In genomic region chr3:181265750-181266333, GRCh38 we compare ENCODE assay signal across 8 cellular contexts.
DNase-seq lines count a peak whose midpoint lies in the region; ATAC-seq, FAIRE-seq and TF ChIP-seq lines count a peak whose summit lies in the region.

No MANE protein-coding gene starts in this region.

- H3K27me3 ChIP-seq in CD8-positive, alpha-beta memory T cell (ENCODE audit: insufficient read depth, low read length, poor library complexity, severe bottlenecking), result no peaks in the 10 kb centered on the region
- H3K27me3 ChIP-seq in upper lobe of left lung, result no peaks in the 10 kb centered on the region

- no peak overlapping the region for H3K4me3 ChIP-seq in CD8-positive, alpha-beta memory T cell (ENCODE audit: low read length)
- peak overlapping the region in 2 of 4 donors; percentile 11 to 12 for H3K4me3 ChIP-seq in upper lobe of left lung

- H3K9me3 ChIP-seq in CD8-positive, alpha-beta memory T cell (ENCODE audit: low read length), result no peaks in the 10 kb centered on the region
- no peaks in the 10 kb centered on the region for H3K9me3 ChIP-seq in upper lobe of left lung

- H3K27ac ChIP-seq in CD8-positive, alpha-beta memory T cell (ENCODE audit: low read depth, low read length), result no peak overlapping the region
- no peak overlapping the region for H3K27ac ChIP-seq in upper lobe of left lung

- no peak for FAIRE-seq in urothelium cell line (lab: Jason Lieb, UNC)

- TF ChIP-seq EP300 in upper lobe of left lung (IDR thresholded peaks at IDR 0.05), result no peak

- no peaks in the 10 kb centered on the region for H3K36me3 ChIP-seq in CD8-positive, alpha-beta memory T cell (ENCODE audit: insufficient read depth, low read length)
- H3K36me3 ChIP-seq in upper lobe of left lung, result no peaks in the 10 kb centered on the region

- TF ChIP-seq CTCF in upper lobe of left lung (IDR thresholded peaks at IDR 0.05), result no peak

- ATAC-seq in GM19438 (IDR thresholded peaks at IDR 0.05; ENCODE audit: low read depth, unreplicated experiment), result peak; percentile 74
- peak; percentile 93 for ATAC-seq in HG03460 (IDR thresholded peaks at IDR 0.05; ENCODE audit: unreplicated experiment)
- no peak for ATAC-seq in upper lobe of left lung (ENCODE audit: low FRiP score in 2 of 2)

- no peaks in the 10 kb centered on the region for H3K4me1 ChIP-seq in CD8-positive, alpha-beta memory T cell (ENCODE audit: insufficient read depth, low read length)
- H3K4me1 ChIP-seq in upper lobe of left lung, result no peaks in the 10 kb centered on the region

- POLR2A ChIA-PET in CD8-positive, alpha-beta memory T cell (lab: Charles Lee), result no interaction called here

- peak overlapping the region; percentile 57 to 80 (median 73) for H3K4me3 Mint-ChIP-seq in CD8-positive, alpha-beta memory T cell
- H3K4me3 Mint-ChIP-seq in activated naive CD8-positive, alpha-beta T cell treated with anti-CD3 and anti-CD28 coated beads for 36 hours, result peak overlapping the region; percentile 67

- peak overlapping the region in 3 of 8 donors; percentile 14 to 66 (median 28) for H3K27ac Mint-ChIP-seq in CD8-positive, alpha-beta memory T cell
- H3K27ac Mint-ChIP-seq in activated naive CD8-positive, alpha-beta T cell treated with anti-CD3 and anti-CD28 coated beads for 36 hours, result no peak overlapping the region

- 35 to 52% methylated on average over 4 of the region's 4 CpGs for WGBS in upper lobe of left lung, 2 donors

- no peaks in the 10 kb centered on the region for H3K36me3 Mint-ChIP-seq in CD8-positive, alpha-beta memory T cell
- H3K36me3 Mint-ChIP-seq in activated naive CD8-positive, alpha-beta T cell treated with anti-CD3 and anti-CD28 coated beads for 36 hours, result no peaks in the 10 kb centered on the region

- no peak for TF ChIP-seq POLR2A in upper lobe of left lung (IDR thresholded peaks at IDR 0.05)

- H3K9me3 Mint-ChIP-seq in CD8-positive, alpha-beta memory T cell, result peaks cover 0 to 6% (median 4%) of the 10 kb centered on the region in 5 donors
- peaks cover 3% of the 10 kb centered on the region for H3K9me3 Mint-ChIP-seq in activated naive CD8-positive, alpha-beta T cell treated with anti-CD3 and anti-CD28 coated beads for 36 hours

- peaks cover 2 to 5% (median 4%) of the 10 kb centered on the region in 3 donors for H3K4me1 Mint-ChIP-seq in CD8-positive, alpha-beta memory T cell
- peaks cover 8% of the 10 kb centered on the region for H3K4me1 Mint-ChIP-seq in activated naive CD8-positive, alpha-beta T cell treated with anti-CD3 and anti-CD28 coated beads for 36 hours

- peak in 1 of 5 donors; percentile 0 for DNase-seq in CD8-positive, alpha-beta memory T cell
- no peak for DNase-seq in activated naive CD8-positive, alpha-beta T cell treated with anti-CD3 and anti-CD28 coated beads for 36 hours
- peak; percentile 33 for DNase-seq in urothelium cell line (ENCODE audit: low spot score)
- DNase-seq in upper lobe of left lung, result no peak
- DNase-seq in germinal center (ENCODE audit: low spot score), result no peak
- DNase-seq in dermis blood vessel endothelial cell, result no peak

- no peaks in the 10 kb centered on the region for H3K27me3 Mint-ChIP-seq in CD8-positive, alpha-beta memory T cell
- peaks cover 9% of the 10 kb centered on the region for H3K27me3 Mint-ChIP-seq in activated naive CD8-positive, alpha-beta T cell treated with anti-CD3 and anti-CD28 coated beads for 36 hours

- CTCF ChIA-PET in CD8-positive, alpha-beta memory T cell (lab: Charles Lee), result no interaction called here

Comparison
In these comparisons a context has a peak if more than half of its experiments do, and no peak if none do; other contexts are left out.
1. ATAC-seq: peak in GM19438 (single experiment) and HG03460 (single experiment); none in upper lobe of left lung (0 of 2).